Comparison of ENCODE assay signal across 18 cellular contexts in the genomic region with DNA sequence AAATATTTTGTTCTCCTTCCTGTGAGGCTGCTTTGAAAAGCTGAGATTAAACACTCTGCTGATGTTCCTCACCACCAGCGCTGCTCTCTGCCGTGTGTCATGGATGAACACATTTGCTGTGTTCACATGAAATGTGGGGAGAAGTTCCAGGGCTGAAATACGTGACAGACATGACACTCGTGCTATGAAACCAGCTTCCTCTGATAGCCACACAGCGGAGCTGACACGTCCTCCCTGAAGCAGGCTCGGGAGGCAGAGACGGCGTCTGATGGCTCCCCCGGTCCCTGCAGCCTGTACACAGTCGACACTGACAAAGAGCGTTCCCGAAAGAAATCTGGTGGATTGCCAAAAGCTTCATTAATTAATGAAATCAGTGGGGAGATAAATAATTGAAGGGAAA. TPM values are rescaled to one million over a fixed set of nuclear protein-coding genes. Genes with fewer than 3 reads are reported as not detected.
DNase-seq lines count a peak whose midpoint lies in the region; ATAC-seq and TF ChIP-seq lines count a peak whose summit lies in the region.
"Had no signal": no experiment of that assay in that cellular context is flagged by ENCODE, and none has a peak within 500 bp of the region (broad histone marks: within the 10 kb centered on the region; RNA-seq: fewer than 3 reads in every experiment).

No MANE protein-coding gene starts in this region.

- H3K27ac Mint-ChIP-seq in brain (peak overlapping the region in 3 of 5 experiments; percentile 45 to 63 (median 47)), mesothelial cell of epicardium (peak overlapping the region; percentile 50)

- DNase-seq in IMR-90 (no peak), mesothelial cell of epicardium (ENCODE audit: low spot score in 2 of 2, unreplicated experiment in 2 of 2) (no peak), posterior cingulate gyrus (peak in 9 of 10 donors; percentile 28 to 94 (median 60))
- DNase-seq: Caco-2, MG63, NCI-H1105, NCI-H187 treated with DMSO at 0.1 percent for 48 hours, NCI-H2171 treated with DMSO at 0.1 percent for 48 hours, NCI-H82, Right ventricle myocardium superior had no signal

- H3K79me1 ChIP-seq in IMR-90 (ENCODE audit: low read depth in 1 of 2, low read length in 2 of 2): peaks cover 15 to 43% of the 10 kb centered on the region in 2 experiments

- H3K4me3 ChIP-seq in IMR-90 (ENCODE audit: insufficient read depth, low read depth, low read length): no peak overlapping the region
- H3K4me3 ChIP-seq: A549, MG63 had no signal

- no peak overlapping the region for H3K23ac ChIP-seq in IMR-90 (ENCODE audit: low read depth, low read length)

- H3K4me2 ChIP-seq in IMR-90 (ENCODE audit: low read depth, low read length): no peak overlapping the region
- H3K4me2 ChIP-seq: A549 had no signal

- H2BK20ac ChIP-seq in IMR-90 (ENCODE audit: low read depth, low read length): no peak overlapping the region

- H3K27me3 Mint-ChIP-seq in brain: peaks cover 4% of the 10 kb centered on the region
- H3K27me3 Mint-ChIP-seq in mesothelial cell of epicardium (ENCODE audit: low read depth): no peaks in the 10 kb centered on the region

- dilution Hi-C loops in IMR-90 (cut with HindIII; ENCODE audit: low sequenced_read_pairs, unreplicated experiment): no loop called here

- H2BK15ac ChIP-seq in IMR-90 (ENCODE audit: low read depth, low read length): no peak overlapping the region; the same call in 2 of the 3 replicates

- peak overlapping the region in 3 of 5 experiments; percentile 41 to 68 (median 45) for H3K4me3 Mint-ChIP-seq in brain
- no peak overlapping the region for H3K4me3 Mint-ChIP-seq in mesothelial cell of epicardium

- no peak for TF ChIP-seq RAD21 in IMR-90 (IDR thresholded peaks at IDR 0.05; ENCODE audit: low read length)

- no peak overlapping the region for H3K14ac ChIP-seq in IMR-90 (replicated peaks; ENCODE audit: low read depth, low read length)

- H3K9ac ChIP-seq in IMR-90 (ENCODE audit: low read depth, low read length): no peak overlapping the region

- H3K27me3 ChIP-seq in IMR-90 (ENCODE audit: control insufficient read depth, insufficient read depth, low read length): no peaks in the 10 kb centered on the region
- H3K27me3 ChIP-seq: MG63 had no signal

- H2BK5ac ChIP-seq in IMR-90 (ENCODE audit: low read depth, low read length, poor library complexity, severe bottlenecking): no peak overlapping the region

- POLR2A ChIA-PET in IMR-90 (lab: Charles Lee; ENCODE audit: unreplicated experiment): no interaction called here

- no peak for TF ChIP-seq POLR2A in IMR-90 (IDR thresholded peaks at IDR 0.05; ENCODE audit: low read depth, low read length)

- TF ChIP-seq CTCF in IMR-90 (conservative IDR thresholded peaks at IDR 0.05; ENCODE audit: low read depth, low read length) (no peak), brain (conservative IDR thresholded peaks at IDR 0.05) (no peak), mesothelial cell of epicardium (IDR thresholded peaks at IDR 0.05; ENCODE audit: unreplicated experiment) (no peak)

- peaks cover 6% of the 10 kb centered on the region; the same call in 1 of the 2 replicates for H3K36me3 ChIP-seq in IMR-90 (ENCODE audit: control insufficient read depth, insufficient read depth, low read length)

- 0 out of 2 replicates have a peak overlapping the region, but pooled peaks have one; percentile 5 for H2BK120ac ChIP-seq in IMR-90 (ENCODE audit: low read depth, low read length)

- no peaks in the 10 kb centered on the region for H3K9me3 ChIP-seq in IMR-90 (ENCODE audit: control insufficient read depth, insufficient read depth, low read length)
- H3K9me3 ChIP-seq: A549, Caco-2, MG63 had no signal

- no peak overlapping the region; the same call in 1 of the 2 replicates for H4K91ac ChIP-seq in IMR-90 (ENCODE audit: insufficient read depth, low read depth, low read length)

- H4K5ac ChIP-seq in IMR-90 (ENCODE audit: low read depth, low read length): peak overlapping the region; percentile 47; the same call in 1 of the 2 replicates

- H3K4me1 Mint-ChIP-seq in brain (peaks cover 55% of the 10 kb centered on the region), mesothelial cell of epicardium (peaks cover 14% of the 10 kb centered on the region)

- intact Hi-C loops in IMR-90 (cut with micrococcal nuclease) (no loop called here), posterior cingulate gyrus (cut with DNase I) (no loop called here)

- H4K8ac ChIP-seq in IMR-90 (ENCODE audit: low read depth in 2 of 2, low read length in 2 of 2): 0 out of 4 replicates have a peak overlapping the region, but pooled peaks of 1 of the 2 experiments have one; percentile 31

- H3K36me3 Mint-ChIP-seq in brain: peaks cover 83% of the 10 kb centered on the region
- peaks cover 7% of the 10 kb centered on the region for H3K36me3 Mint-ChIP-seq in mesothelial cell of epicardium

- H3K27ac ChIP-seq in IMR-90 (ENCODE audit: insufficient read depth, low read length): no peak overlapping the region
- H3K27ac ChIP-seq: A549 had no signal

- 76% methylated on average over 10 of the region's 13 CpGs; no CpG with 5 or more reads in 1 of the 2 experiments for WGBS in IMR-90 (ENCODE audit: extremely low coverage in 2 of 2, insufficient read length in 1 of 2), 2 experiments

- peaks cover 17% of the 10 kb centered on the region for H3K4me1 ChIP-seq in IMR-90 (ENCODE audit: control insufficient read depth, insufficient read depth, low read length)
- H3K4me1 ChIP-seq: Caco-2 had no signal

- no peaks in the 10 kb centered on the region for H4K20me1 ChIP-seq in IMR-90 (ENCODE audit: insufficient read depth, low read length)

- H2AK9ac ChIP-seq in IMR-90 (replicated peaks; ENCODE audit: low read depth, low read length, poor library complexity): no peak overlapping the region

- CTCF ChIA-PET in IMR-90 (lab: Yijun Ruan, JAX): no interaction called here

- H3K4ac ChIP-seq in IMR-90 (ENCODE audit: low read depth, low read length): peak overlapping the region; percentile 2; the same call in 1 of the 2 replicates

- peaks cover 0 to 8% (median 0%) of the 10 kb centered on the region in 5 experiments for H3K9me3 Mint-ChIP-seq in brain
- H3K9me3 Mint-ChIP-seq in mesothelial cell of epicardium: no peaks in the 10 kb centered on the region

- H3K56ac ChIP-seq in IMR-90 (ENCODE audit: extremely low read depth, insufficient read depth, low read length): no peak overlapping the region

- peak overlapping the region; percentile 85 for H2AK5ac ChIP-seq in IMR-90 (ENCODE audit: low read depth, low read length)

- peaks cover 18% of the 10 kb centered on the region; the same call in 1 of the 2 replicates for H3K9me1 ChIP-seq in IMR-90 (ENCODE audit: insufficient read depth, low read length)

- peak overlapping the region; percentile 71; the same call in 1 of the 2 replicates for H3K18ac ChIP-seq in IMR-90 (ENCODE audit: low read depth, low read length)

- in situ Hi-C loops in IMR-90 (cut with MboI; ENCODE audit: low sequenced_read_pairs): loop anchor here (25.0 kb wide), 1 partner anchor 269 kb away; the partner anchor contains the start of gene MAP3K4

- H2AFZ ChIP-seq in IMR-90 (replicated peaks; ENCODE audit: low read length, poor library complexity): no peak overlapping the region

- ATAC-seq in IMR-90 (ENCODE audit: low read depth) (no peak), GM19324 (IDR thresholded peaks at IDR 0.05; ENCODE audit: low FRiP score, unreplicated experiment) (no peak), GM21737 (IDR thresholded peaks at IDR 0.05; ENCODE audit: unreplicated experiment) (no peak), HG03520 (IDR thresholded peaks at IDR 0.05; ENCODE audit: unreplicated experiment) (no peak), HG03565 (IDR thresholded peaks at IDR 0.05; ENCODE audit: unreplicated experiment) (no peak)
- ATAC-seq: A549, HCT116, Panc1 had no signal

- BruUV-seq in IMR-90 (replicated peaks; lab: Mats Ljungman, UMichigan): no TSS peak

TF ChIP-seq in IMR-90, 13 proteins besides CTCF, POLR2A, EP300 and RAD21 (continues in another document):
- TF ChIP-seq USF2 (IDR thresholded peaks at IDR 0.05; ENCODE audit: low read depth, low read length) (no peak), CEBPB (IDR thresholded peaks at IDR 0.05; ENCODE audit: low read depth, low read length) (no peak), BHLHE40 (IDR thresholded peaks at IDR 0.05; ENCODE audit: low read depth, low read length) (no peak), NFE2L2 (IDR thresholded peaks at IDR 0.05; ENCODE audit: low read depth, low read length) (no peak), MAZ (IDR thresholded peaks at IDR 0.05; ENCODE audit: borderline replicate concordance, low read depth, low read length) (no peak), SMC3 (IDR thresholded peaks at IDR 0.05; ENCODE audit: low read depth, low read length) (no peak), CHD1 (IDR thresholded peaks at IDR 0.05; ENCODE audit: low read depth, low read length) (no peak), FOS (IDR thresholded peaks at IDR 0.05; ENCODE audit: low read depth, low read length) (no peak), MAFK (IDR thresholded peaks at IDR 0.05; ENCODE audit: low read depth, low read length) (no peak), MXI1 (IDR thresholded peaks at IDR 0.05; ENCODE audit: borderline replicate concordance, low read depth, low read length) (no peak), RCOR1 (IDR thresholded peaks at IDR 0.05; ENCODE audit: insufficient replicate concordance, low read length) (no peak), RFX5 (IDR thresholded peaks at IDR 0.05; ENCODE audit: low read depth, low read length) (no peak)

RNA-seq across cellular contexts. Expression of gene AGPAT4, which starts 17.5 kb away (rescaled TPM):
- total RNA-seq in IMR-90 (2012; rRNA removed) (3.6 and 3.8 TPM in 2 replicates), mesothelial cell of epicardium (21.5 to 23.9 TPM (median 23.7 TPM) in 3 replicates)
- polyA plus RNA-seq in IMR-90 (2012; rRNA removed) (3.6 and 3.8 TPM in 2 replicates), brain (ENCODE audit: insufficient read depth, low read depth, low replicate concordance) (18.1 TPM)
- 1.5 and 2.0 TPM in 2 replicates for polyA plus RNA-seq in IMR-90 (2012; cell fraction: cytosol; rRNA removed)
- polyA plus RNA-seq in IMR-90 (2012; cell fraction: nucleus; rRNA removed; ENCODE audit: low replicate concordance): 6.2 and 14.0 TPM in 2 replicates

Comparison
In these comparisons a context has a peak if more than half of its experiments do, and no peak if none do; other contexts are left out.
1. DNase-seq: peak in posterior cingulate gyrus (9 of 10); none in IMR-90 (single experiment) and mesothelial cell of epicardium (0 of 2).